In genomic region chr1:207084701-207085180, GRCh38 we compare ENCODE assay signal across 9 cellular contexts. TPM values are rescaled to one million over a fixed set of nuclear protein-coding genes. Genes with fewer than 3 reads are reported as not detected.
DNase-seq lines count a peak whose midpoint lies in the region; ATAC-seq, FAIRE-seq and TF ChIP-seq lines count a peak whose summit lies in the region.
"Had no signal": no experiment of that assay in that cellular context is flagged by ENCODE, and none has a peak within 500 bp of the region (broad histone marks: within the 10 kb centered on the region; RNA-seq: fewer than 3 reads in every experiment).

No MANE protein-coding gene starts in this region.

- no peak for FAIRE-seq in kidney (lab: Jason Lieb, UNC)
- FAIRE-seq: TTC549 had no signal

- H3K27me3 ChIP-seq in breast epithelium: no peaks in the 10 kb centered on the region

- intact Hi-C loops in breast epithelium (cut with DNase I; ENCODE audit: low total_unique reads) (no loop called here), kidney (cut with DNase I) (loop anchor here (10.0 kb wide), 1 partner anchor 320 kb away; no protein-coding TSS in a partner anchor)

- H3K36me3 ChIP-seq in breast epithelium (no peaks in the 10 kb centered on the region), kidney (ENCODE audit: control insufficient read depth in 1 of 2, insufficient read depth in 2 of 2, low read length in 2 of 2) (peaks cover 0 to 6% of the 10 kb centered on the region in 2 donors)

- H3K27ac ChIP-seq in breast epithelium (no peak overlapping the region), kidney (ENCODE audit: low read depth in 2 of 2, low read length in 2 of 2) (no peak overlapping the region)

- TF ChIP-seq CTCF in breast epithelium (IDR thresholded peaks at IDR 0.05) (peak; percentile 47 to 73 (median 62)), kidney (IDR thresholded peaks at IDR 0.05; ENCODE audit: borderline replicate concordance, extremely low read depth, insufficient read depth) (peak; percentile 58)

- H3K9ac ChIP-seq in kidney (ENCODE audit: low read length in 2 of 2): no peak overlapping the region

- no peak overlapping the region for H3K4me3 ChIP-seq in breast epithelium
- H3K4me3 ChIP-seq in kidney (ENCODE audit: low read length in 2 of 2): no peak overlapping the region

- TF ChIP-seq POLR2A in breast epithelium (IDR thresholded peaks at IDR 0.05): no peak

- H3K4me1 ChIP-seq in breast epithelium (no peaks in the 10 kb centered on the region), kidney (ENCODE audit: control insufficient read depth in 1 of 2, insufficient read depth in 1 of 2, low read depth in 1 of 2, low read length in 2 of 2) (peaks cover 3 to 4% of the 10 kb centered on the region in 2 donors)

- ATAC-seq in GM21390 (IDR thresholded peaks at IDR 0.05; ENCODE audit: unreplicated experiment): peak; percentile 68
- ATAC-seq in HG02571 (IDR thresholded peaks at IDR 0.05; ENCODE audit: unreplicated experiment): no peak

- H3K9me3 ChIP-seq in breast epithelium: no peaks in the 10 kb centered on the region
- H3K9me3 ChIP-seq in kidney (ENCODE audit: control insufficient read depth in 1 of 2, low read length in 2 of 2): no peaks in the 10 kb centered on the region

- DNase-seq in COLO829 (ENCODE audit: low spot score): peak; percentile 85
- DNase-seq in NCI-H1092 treated with DMSO at 0.1 percent for 48 hours (lab: John Stamatoyannopoulos, UW): peak; percentile 38
- peak; percentile 28 for DNase-seq in T-helper 9 cell
- peak in 1 of 2 donors; percentile 34 for DNase-seq in breast epithelium (ENCODE audit: low spot score in 2 of 2)
- no peak for DNase-seq in kidney
- peak; percentile 17 for DNase-seq in stimulated activated CD4-positive, alpha-beta T cell treated with anti-CD3 and anti-CD28 coated beads, Interleukin-4, amount 100 ng/mL, for 1 hour

RNA-seq across cellular contexts. Expression of gene C4BPB, which starts 3.9 kb away (rescaled TPM):
- 1 to 10 TPM in 1 of 3 donors, under 1 TPM in 2; 0.80 to 3.1 (median 0.98) TPM for total RNA-seq in breast epithelium
- 1.3 TPM for total RNA-seq in kidney
- polyA plus RNA-seq in kidney (ENCODE audit: insufficient read depth, low read depth, low replicate concordance): 0.49 TPM

RNA-seq across cellular contexts. Expression of gene C4BPA, which starts 19.3 kb away (rescaled TPM):
- total RNA-seq in breast epithelium (1 to 10 TPM in 2 of 3 donors, not detected in 1; 6.4 to 7.5 TPM), kidney (45.7 TPM)
- not detected for polyA plus RNA-seq in kidney (ENCODE audit: insufficient read depth, low read depth, low replicate concordance)

RNA-seq across cellular contexts. Expression of gene PFKFB2, which starts 31.7 kb away (rescaled TPM):
- total RNA-seq in breast epithelium (10 to 100 TPM in 1 of 3 donors, 1 to 10 TPM in 2; 7.5 to 13.2 (median 8.2) TPM), kidney (20.6 TPM)
- 21.7 TPM for polyA plus RNA-seq in kidney (ENCODE audit: insufficient read depth, low read depth, low replicate concordance)

RNA-seq across cellular contexts. Expression of gene YOD1, which starts 33.7 kb away (rescaled TPM):
- 10 to 100 TPM in 1 of 3 donors, 1 to 10 TPM in 2; 6.9 to 13.3 (median 9.2) TPM for total RNA-seq in breast epithelium
- 6.2 TPM for total RNA-seq in kidney
- polyA plus RNA-seq in kidney (ENCODE audit: insufficient read depth, low read depth, low replicate concordance): 2.7 TPM

RNA-seq across cellular contexts. Expression of gene C1orf116, which starts 52.2 kb away (rescaled TPM):
- total RNA-seq in breast epithelium (10 to 100 TPM in 1 of 3 donors, 1 to 10 TPM in 1, under 1 TPM in 1; under 0.01 to 22.2 (median 5.6) TPM), kidney (19.6 TPM)
- polyA plus RNA-seq in kidney (ENCODE audit: insufficient read depth, low read depth, low replicate concordance): 11.9 TPM
